23 cellular contexts compared by ENCODE assay signal in the genomic region with DNA sequence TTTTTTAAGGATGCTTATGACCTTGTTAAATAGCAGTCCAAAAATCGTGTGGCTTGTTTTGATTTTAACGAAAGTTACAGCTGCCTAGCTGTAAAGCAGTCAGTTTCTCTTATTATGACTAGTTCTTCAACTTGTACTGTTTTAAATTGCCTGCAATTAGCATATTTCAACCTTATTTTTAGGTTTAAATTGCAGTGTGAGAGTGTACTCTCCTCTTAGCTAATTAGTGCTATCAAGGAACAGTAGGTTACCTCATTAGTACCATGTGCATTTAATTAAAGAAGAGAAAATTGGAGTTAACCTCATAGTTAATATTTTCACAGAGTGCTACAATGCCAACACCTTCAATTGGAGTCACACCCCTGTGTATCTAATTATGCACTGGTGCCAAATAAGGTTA.
"Had no signal": no experiment of that assay in that cellular context is flagged by ENCODE, and none has a peak within 500 bp of the region (broad histone marks: within the 10 kb centered on the region; RNA-seq: fewer than 3 reads in every experiment).

No MANE protein-coding gene starts in this region.

- H3K27ac ChIP-seq: epithelial cell of prostate, esophagus squamous epithelium, gastrocnemius medialis, heart right ventricle, left lung, lower lobe of right lung had no signal

- H3K4me3 ChIP-seq: esophagus squamous epithelium, gastrocnemius medialis, heart right ventricle, left lung, lower lobe of right lung, mucosa of descending colon had no signal

- H3K36me3 ChIP-seq: esophagus squamous epithelium, gastrocnemius medialis, heart right ventricle, left lung, lower lobe of right lung had no signal

- H3K9me3 ChIP-seq: esophagus squamous epithelium, gastrocnemius medialis, heart right ventricle, left lung, lower lobe of right lung, mucosa of descending colon had no signal

- H3K4me1 ChIP-seq: esophagus squamous epithelium, heart right ventricle, left lung, lower lobe of right lung had no signal

- DNase-seq: cortex of kidney; effector CD8-positive, alpha-beta T cell; effector memory CD8-positive, alpha-beta T cell; endodermal cell; erythroblast; esophagus squamous epithelium; foreskin fibroblast; foreskin melanocyte; gastrocnemius medialis; glutamatergic neuron; head of caudate nucleus; heart right ventricle; hippocampal formation; left cardiac atrium; left lung; left ventricle myocardium superior; lower lobe of right lung; mesenchymal stem cell; mucosa of descending colon; naive B cell; naive thymus-derived CD8-positive, alpha-beta T cell had no signal

- H3K27me3 ChIP-seq: esophagus squamous epithelium, gastrocnemius medialis, heart right ventricle, left lung had no signal

- ATAC-seq: effector memory CD8-positive, alpha-beta T cell; esophagus mucosa; gastrocnemius medialis; heart right ventricle; left cardiac atrium; left lung; left ventricle myocardium superior; lower lobe of right lung; mucosa of descending colon; naive thymus-derived CD8-positive, alpha-beta T cell had no signal
